ENCODE assay signal across 17 cellular contexts in the genomic region with DNA sequence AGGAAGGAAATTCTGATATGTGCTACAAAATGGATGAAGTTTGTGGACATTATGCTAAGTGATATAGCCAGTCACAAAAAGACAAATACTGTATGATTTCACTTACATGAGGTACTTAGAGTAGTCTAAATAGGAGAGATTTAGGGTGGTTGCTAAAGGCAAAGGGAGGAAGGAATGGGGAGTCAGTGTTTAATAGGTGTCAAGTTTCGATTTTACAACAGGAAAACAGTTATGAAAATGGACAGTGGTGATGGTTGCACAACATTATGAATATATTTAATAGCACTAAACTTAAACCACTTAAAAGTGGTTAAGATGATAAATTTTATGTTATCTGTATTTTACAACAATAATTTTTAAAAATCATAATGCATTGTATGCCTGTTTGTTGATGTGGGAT. TPM values are rescaled to one million over a fixed set of nuclear protein-coding genes. Genes with fewer than 3 reads are reported as not detected.
"Had no signal": no experiment of that assay in that cellular context is flagged by ENCODE, and none has a peak within 500 bp of the region (broad histone marks: within the 10 kb centered on the region; RNA-seq: fewer than 3 reads in every experiment).

No MANE protein-coding gene starts in this region.

- FAIRE-seq: frontal cortex had no signal

- H3K27me3 ChIP-seq: neural progenitor cell, ovary, sigmoid colon had no signal

- H3K27ac ChIP-seq: coronary artery, neural progenitor cell, ovary, sigmoid colon had no signal

- DNase-seq: activated B cell treated with CpG ODN at 0.5 μM for 24 hours; activated CD4-positive, alpha-beta T cell treated with anti-CD3 and anti-CD28 coated beads for 48 hours; activated CD8-positive, alpha-beta T cell treated with anti-CD3 and anti-CD28 coated beads for 36 hours; activated gamma-delta T cell; activated T-cell treated with anti-CD3 and anti-CD28 coated beads, Interleukin-2, amount 50 U/mL, for 4 hours; central memory CD4-positive, alpha-beta T cell; effector CD4-positive, alpha-beta T cell; head of caudate nucleus; ovary; sigmoid colon; T-helper 2 cell had no signal

- H2AFZ ChIP-seq: neural progenitor cell had no signal

- H3K4me3 ChIP-seq: coronary artery, neural progenitor cell, ovary, sigmoid colon had no signal

- H3K36me3 ChIP-seq: neural progenitor cell, ovary, sigmoid colon had no signal

- ATAC-seq: activated CD8-positive, alpha-beta T cell treated with anti-CD3 and anti-CD28 coated beads for 36 hours; activated naive CD4-positive, alpha-beta T cell treated with anti-CD3 and anti-CD28 coated beads, Interleukin-2, amount 50 U/mL, for 72 hours; activated T-cell treated with anti-CD3 and anti-CD28 coated beads, Interleukin-2, amount 50 U/mL, for 4 hours; stimulated activated effector memory CD8-positive, alpha-beta T cell treated with anti-CD3 and anti-CD28 coated beads, Interleukin-12 subunit alpha, Interleukin-12 subunit beta, amount 100 ng/mL, for 72 hours had no signal

- H3K9me3 ChIP-seq: ovary, sigmoid colon had no signal

- H3K9ac ChIP-seq: neural progenitor cell had no signal

- H3K4me2 ChIP-seq: neural progenitor cell had no signal

- H3K4me1 ChIP-seq: neural progenitor cell had no signal

RNA-seq across cellular contexts. Expression of a gene that starts 40.4 kb away (rescaled TPM):
- total RNA-seq: activated B cell treated with CpG ODN at 0.5 μM for 24 hours; activated CD8-positive, alpha-beta T cell treated with anti-CD3 and anti-CD28 coated beads for 36 hours; activated naive CD4-positive, alpha-beta T cell treated with anti-CD3 and anti-CD28 coated beads, Interleukin-2, amount 50 U/mL, for 72 hours; activated T-cell treated with anti-CD3 and anti-CD28 coated beads, Interleukin-2, amount 50 U/mL, for 4 hours; mesothelial cell of epicardium had no signal
